11 cellular contexts compared by ENCODE assay signal in the genomic region with DNA sequence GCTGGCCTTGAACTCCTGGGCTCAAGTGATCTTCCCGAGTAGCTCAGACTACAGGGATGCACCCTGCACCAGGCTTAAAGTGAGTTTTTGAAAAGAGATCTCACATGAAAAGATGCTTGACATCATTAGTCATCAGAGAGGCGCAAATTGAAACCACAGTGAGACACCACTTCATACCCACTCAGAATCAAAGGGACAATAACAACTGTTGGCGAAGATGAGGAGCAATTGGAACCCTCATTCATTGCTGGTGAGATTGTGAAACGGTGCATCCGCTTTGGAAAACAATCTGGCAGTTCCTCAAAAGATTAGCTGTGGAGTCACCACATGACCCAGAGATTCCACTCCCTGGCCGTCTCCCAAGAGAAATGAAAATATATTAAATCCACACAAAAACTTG.
DNase-seq lines count a peak whose midpoint lies in the region; ATAC-seq lines count a peak whose summit lies in the region.
"Had no signal": no experiment of that assay in that cellular context is flagged by ENCODE, and none has a peak within 500 bp of the region (broad histone marks: within the 10 kb centered on the region; RNA-seq: fewer than 3 reads in every experiment).

No MANE protein-coding gene starts in this region.

- peak; percentile 65 for ATAC-seq in left ventricle myocardium superior
- no peak for ATAC-seq in HG03097 (IDR thresholded peaks at IDR 0.05; ENCODE audit: low FRiP score, unreplicated experiment)

- DNase-seq in AG08395 (ENCODE audit: low spot score): peak; percentile 49
- DNase-seq in GM04504 (ENCODE audit: low read depth): peak; percentile 27
- DNase-seq in SK-MEL-5 (ENCODE audit: low read depth, low spot score): peak; percentile 90
- DNase-seq in left ventricle myocardium superior: peak; percentile 8
- no peak for DNase-seq in D341Med (ENCODE audit: low spot score)
- DNase-seq in C1 segment of cervical spinal cord (lab: John Stamatoyannopoulos, UW): no peak
- DNase-seq in NCI-H526 (lab: John Stamatoyannopoulos, UW): no peak
- DNase-seq: activated CD4-positive, CD25-positive, alpha-beta regulatory T cell; Calu3; NCI-H774 had no signal

- intact Hi-C loops in left ventricle myocardium superior (cut with micrococcal nuclease): loop anchor here (10.0 kb wide), 1 partner anchor 639 kb away; no protein-coding TSS in a partner anchor

- in situ Hi-C loops in SK-MEL-5 (cut with HindIII; ENCODE audit: low pct_unique_long_range_greater_than_20kb, low sequenced_read_pairs): no loop called here

Comparison
In these comparisons a context has a peak if more than half of its experiments do, and no peak if none do; other contexts are left out.
1. DNase-seq: peak in AG08395 (single experiment), GM04504 (single experiment), SK-MEL-5 (single experiment) and left ventricle myocardium superior (single experiment); none in D341Med (single experiment), C1 segment of cervical spinal cord (0 of 14) and NCI-H526 (0 of 2).